In the genomic region with DNA sequence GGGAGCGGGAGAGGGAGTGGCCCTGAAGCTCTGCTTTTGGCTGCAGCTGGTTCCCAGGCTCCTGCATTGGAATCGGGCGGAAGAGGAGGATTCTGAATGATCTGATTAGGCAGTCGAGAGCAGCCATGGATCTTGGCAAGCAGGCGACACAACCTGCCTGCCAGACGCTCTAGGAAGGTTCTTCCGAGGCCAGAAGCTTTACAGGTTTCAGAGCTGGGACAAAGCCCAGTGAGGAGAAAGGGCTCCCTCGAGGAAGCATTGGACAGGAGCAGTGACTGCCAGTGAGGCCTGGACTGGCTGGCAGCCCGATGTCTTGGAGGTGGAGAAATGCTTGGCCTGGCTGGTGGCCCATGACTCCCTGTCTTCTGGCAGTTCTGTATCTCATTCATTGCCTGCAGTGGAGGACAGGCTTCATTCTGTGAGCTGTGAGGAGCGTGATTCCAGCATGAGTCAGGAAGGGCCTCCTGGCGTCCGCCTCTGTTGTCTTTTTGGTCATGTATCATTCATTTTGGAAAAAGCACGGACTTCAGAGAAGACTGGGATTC, we compare ENCODE assay signal across 1 cellular context.
TF ChIP-seq lines count a peak whose summit lies in the region.

No MANE protein-coding gene starts in this region.

TF ChIP-seq in SK-N-SH, 30 proteins besides CTCF, POLR2A, EP300 and RAD21 (continued from another document):
- TF ChIP-seq YY1 (IDR thresholded peaks at IDR 0.05; ENCODE audit: low read depth), result 0 out of 2 replicates have a peak, but pooled peaks have one; percentile 24
- TF ChIP-seq, protein P1, sequence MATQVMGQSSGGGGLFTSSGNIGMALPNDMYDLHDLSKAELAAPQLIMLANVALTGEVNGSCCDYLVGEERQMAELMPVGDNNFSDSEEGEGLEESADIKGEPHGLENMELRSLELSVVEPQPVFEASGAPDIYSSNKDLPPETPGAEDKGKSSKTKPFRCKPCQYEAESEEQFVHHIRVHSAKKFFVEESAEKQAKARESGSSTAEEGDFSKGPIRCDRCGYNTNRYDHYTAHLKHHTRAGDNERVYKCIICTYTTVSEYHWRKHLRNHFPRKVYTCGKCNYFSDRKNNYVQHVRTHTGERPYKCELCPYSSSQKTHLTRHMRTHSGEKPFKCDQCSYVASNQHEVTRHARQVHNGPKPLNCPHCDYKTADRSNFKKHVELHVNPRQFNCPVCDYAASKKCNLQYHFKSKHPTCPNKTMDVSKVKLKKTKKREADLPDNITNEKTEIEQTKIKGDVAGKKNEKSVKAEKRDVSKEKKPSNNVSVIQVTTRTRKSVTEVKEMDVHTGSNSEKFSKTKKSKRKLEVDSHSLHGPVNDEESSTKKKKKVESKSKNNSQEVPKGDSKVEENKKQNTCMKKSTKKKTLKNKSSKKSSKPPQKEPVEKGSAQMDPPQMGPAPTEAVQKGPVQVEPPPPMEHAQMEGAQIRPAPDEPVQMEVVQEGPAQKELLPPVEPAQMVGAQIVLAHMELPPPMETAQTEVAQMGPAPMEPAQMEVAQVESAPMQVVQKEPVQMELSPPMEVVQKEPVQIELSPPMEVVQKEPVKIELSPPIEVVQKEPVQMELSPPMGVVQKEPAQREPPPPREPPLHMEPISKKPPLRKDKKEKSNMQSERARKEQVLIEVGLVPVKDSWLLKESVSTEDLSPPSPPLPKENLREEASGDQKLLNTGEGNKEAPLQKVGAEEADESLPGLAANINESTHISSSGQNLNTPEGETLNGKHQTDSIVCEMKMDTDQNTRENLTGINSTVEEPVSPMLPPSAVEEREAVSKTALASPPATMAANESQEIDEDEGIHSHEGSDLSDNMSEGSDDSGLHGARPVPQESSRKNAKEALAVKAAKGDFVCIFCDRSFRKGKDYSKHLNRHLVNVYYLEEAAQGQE (IDR thresholded peaks at IDR 0.05; ENCODE audit: low read depth, low read length), result no peak
